ENCODE assay signal across 8 cellular contexts in genomic region chr6:131807321-131807643, GRCh38. TPM values are rescaled to one million over a fixed set of nuclear protein-coding genes. Genes with fewer than 3 reads are reported as not detected.
A peak's percentile ranks its signal among the peaks of the same experiment; 100 is the strongest.
DNase-seq lines count a peak whose midpoint lies in the region; ATAC-seq, FAIRE-seq and TF ChIP-seq lines count a peak whose summit lies in the region.

No MANE protein-coding gene starts in this region.

- H3K9me3 ChIP-seq in GM12878 (replicated peaks; ENCODE audit: control insufficient read depth, insufficient read depth, low read length) (no peaks in the 10 kb centered on the region), lower lobe of right lung (no peaks in the 10 kb centered on the region)

- H2AFZ ChIP-seq in GM12878 (ENCODE audit: control insufficient read depth, low read depth, low read length), result no peak overlapping the region

- TF ChIP-seq CTCF in GM12878 (IDR thresholded peaks at IDR 0.05 in 2 of 3, conservative IDR thresholded peaks at IDR 0.05 in 1 of 3; ENCODE audit: control insufficient read depth in 2 of 3, extremely low read depth in 1 of 3, insufficient read depth in 1 of 3, low read depth in 3 of 3, low read length in 3 of 3) (no peak), lower lobe of right lung (IDR thresholded peaks at IDR 0.05) (no peak), type B pancreatic cell (conservative IDR thresholded peaks at IDR 0.05) (no peak)

- no peak overlapping the region for H3K9ac ChIP-seq in GM12878 (ENCODE audit: control insufficient read depth, insufficient read depth, low read length)

- no peaks in the 10 kb centered on the region for H3K4me1 ChIP-seq in GM12878 (ENCODE audit: control insufficient read depth, insufficient read depth, low read length)
- H3K4me1 ChIP-seq in lower lobe of right lung, result peaks cover 12% of the 10 kb centered on the region

- no peaks in the 10 kb centered on the region for H3K36me3 Mint-ChIP-seq in activated naive CD4-positive, alpha-beta T cell treated with anti-CD3 and anti-CD28 coated beads, Interleukin-2, amount 10 ng/mL, durations not matched to agents 7 days and 5 days
- no peaks in the 10 kb centered on the region for H3K36me3 Mint-ChIP-seq in type B pancreatic cell

- RAD21 ChIA-PET in GM12878 (lab: Charles Lee; ENCODE audit: unreplicated experiment), result no interaction called here

- H3K79me2 ChIP-seq in GM12878 (ENCODE audit: control insufficient read depth, insufficient read depth, low read length), result no peaks in the 10 kb centered on the region

- in situ Hi-C loops in GM12878 (cut with MboI), result no loop called here

- no peak for TF ChIP-seq EP300 in GM12878 (IDR thresholded peaks at IDR 0.05; ENCODE audit: borderline replicate concordance in 1 of 2, control insufficient read depth in 1 of 2, low read depth in 2 of 2, low read length in 2 of 2)

- no peaks in the 10 kb centered on the region for H3K36me3 ChIP-seq in GM12878 (ENCODE audit: control insufficient read depth in 2 of 2, insufficient read depth in 2 of 2, low read length in 1 of 2)
- no peaks in the 10 kb centered on the region for H3K36me3 ChIP-seq in lower lobe of right lung

- no TSS peak for BruUV-seq in GM12878 (replicated peaks; lab: Mats Ljungman, UMichigan)

- peak overlapping the region; percentile 11; the same call in 1 of the 2 replicates for H3K4me2 ChIP-seq in GM12878 (ENCODE audit: control insufficient read depth, insufficient read depth)

- no peak for TF ChIP-seq RAD21 in GM12878 (IDR thresholded peaks at IDR 0.05; ENCODE audit: insufficient read depth, low read depth, low read length)

- ATAC-seq in GM12878, result no peak
- no peak for ATAC-seq in lower lobe of right lung
- ATAC-seq in GM19467 (IDR thresholded peaks at IDR 0.05; ENCODE audit: unreplicated experiment), result no peak

- TF ChIP-seq POLR2A in GM12878 (IDR thresholded peaks at IDR 0.05; ENCODE audit: low read depth, low read length), result no peak
- no peak for TF ChIP-seq POLR2A in H54 (IDR thresholded peaks at IDR 0.05; ENCODE audit: low read depth, low read length)

- CTCF ChIA-PET in activated naive CD4-positive, alpha-beta T cell treated with anti-CD3 and anti-CD28 coated beads, Interleukin-2, amount 10 ng/mL, durations not matched to agents 7 days and 5 days (lab: Charles Lee), result no interaction called here
- CTCF ChIA-PET in GM12878 (lab: Yijun Ruan, JAX), result no interaction called here

- peaks cover 45% of the 10 kb centered on the region for H3K27me3 Mint-ChIP-seq in activated naive CD4-positive, alpha-beta T cell treated with anti-CD3 and anti-CD28 coated beads, Interleukin-2, amount 10 ng/mL, durations not matched to agents 7 days and 5 days
- peaks cover 62% of the 10 kb centered on the region for H3K27me3 Mint-ChIP-seq in type B pancreatic cell

- peaks cover 0 to 8% of the 10 kb centered on the region in 2 experiments; a peak in 2 of 4 replicates for H3K27me3 ChIP-seq in GM12878 (replicated peaks in 1 of 2; ENCODE audit: control insufficient read depth in 2 of 2, insufficient read depth in 2 of 2, low read length in 1 of 2)
- H3K27me3 ChIP-seq in lower lobe of right lung (ENCODE audit: low read depth), result no peaks in the 10 kb centered on the region

- peak overlapping the region; percentile 40; the same call in 1 of the 2 replicates for H3K4me3 ChIP-seq in GM12878
- peak overlapping the region; percentile 64 for H3K4me3 ChIP-seq in lower lobe of right lung

- peak overlapping the region; percentile 74 for H3K4me3 Mint-ChIP-seq in activated naive CD4-positive, alpha-beta T cell treated with anti-CD3 and anti-CD28 coated beads, Interleukin-2, amount 10 ng/mL, durations not matched to agents 7 days and 5 days
- H3K4me3 Mint-ChIP-seq in type B pancreatic cell, result peak overlapping the region; percentile 93

- POLR2A ChIA-PET in GM12878 (lab: Charles Lee), result no interaction called here

- FAIRE-seq in GM12878 (lab: Jason Lieb, UNC), result no peak
- no peak for FAIRE-seq in H54 (lab: Jason Lieb, UNC)

- peaks cover 23% of the 10 kb centered on the region for H3K4me1 Mint-ChIP-seq in activated naive CD4-positive, alpha-beta T cell treated with anti-CD3 and anti-CD28 coated beads, Interleukin-2, amount 10 ng/mL, durations not matched to agents 7 days and 5 days
- peaks cover 6% of the 10 kb centered on the region for H3K4me1 Mint-ChIP-seq in type B pancreatic cell (ENCODE audit: unreplicated experiment)

- no peak overlapping the region for H3K27ac Mint-ChIP-seq in activated naive CD4-positive, alpha-beta T cell treated with anti-CD3 and anti-CD28 coated beads, Interleukin-2, amount 10 ng/mL, durations not matched to agents 7 days and 5 days
- peak overlapping the region; percentile 63 for H3K27ac Mint-ChIP-seq in type B pancreatic cell

- no peak for DNase-seq in activated naive CD4-positive, alpha-beta T cell treated with anti-CD3 and anti-CD28 coated beads, Interleukin-2, amount 10 ng/mL, durations not matched to agents 7 days and 5 days
- no peak for DNase-seq in activated naive CD4-positive, alpha-beta T cell treated with anti-CD3 and anti-CD28 coated beads, Interleukin-2, amount 50 U/mL, for 16 hours
- DNase-seq in GM12878 (ENCODE audit: low read depth, low spot score), result no peak
- no peak for DNase-seq in lower lobe of right lung
- no peak for DNase-seq in type B pancreatic cell (ENCODE audit: extremely low spot score, unreplicated experiment)
- no peak for DNase-seq in H54 (ENCODE audit: insufficient read length, low spot score)
- DNase-seq in iPS-NIHi7 (ENCODE audit: extremely low spot score), result no peak

- intact Hi-C loops in GM12878 (cut with micrococcal nuclease; ENCODE audit: unreplicated experiment), result no loop called here
- intact Hi-C loops in lower lobe of right lung (cut with DNase I), result no loop called here

- H3K27ac ChIP-seq in GM12878 (ENCODE audit: control insufficient read depth, insufficient read depth), result no peak overlapping the region
- H3K27ac ChIP-seq in lower lobe of right lung, result no peak overlapping the region

- no peaks in the 10 kb centered on the region for H3K9me3 Mint-ChIP-seq in activated naive CD4-positive, alpha-beta T cell treated with anti-CD3 and anti-CD28 coated beads, Interleukin-2, amount 10 ng/mL, durations not matched to agents 7 days and 5 days
- no peaks in the 10 kb centered on the region for H3K9me3 Mint-ChIP-seq in type B pancreatic cell

- SMC1A ChIA-PET in GM12878 (lab: Charles Lee; ENCODE audit: uncharacterized antibody, unreplicated experiment), result no interaction called here

- 6% methylated on average over 17 of the region's 17 CpGs for WGBS in GM12878 (ENCODE audit: insufficient coverage, insufficient replicate concordance, low lambda C conversion rate, missing lambda C conversion rate)

- no peaks in the 10 kb centered on the region for H4K20me1 ChIP-seq in GM12878 (ENCODE audit: control insufficient read depth, insufficient read depth)

TF ChIP-seq in GM12878, 131 proteins besides CTCF, POLR2A, EP300 and RAD21 (continues in another document):
- TF ChIP-seq HDGF (IDR thresholded peaks at IDR 0.05) (no peak), E2F4 (IDR thresholded peaks at IDR 0.05; ENCODE audit: low read depth, low read length) (no peak), SRF (IDR thresholded peaks at IDR 0.05; ENCODE audit: low read depth in 2 of 2, low read length in 2 of 2) (no peak), RBBP5 (conservative IDR thresholded peaks at IDR 0.05) (no peak), ASH2L (IDR thresholded peaks at IDR 0.05; ENCODE audit: borderline replicate concordance, low read depth) (no peak), BCL11A (IDR thresholded peaks at IDR 0.05; ENCODE audit: low read depth, low read length) (no peak), ZSCAN29 (IDR thresholded peaks at IDR 0.05) (no peak), EZH2 (IDR thresholded peaks at IDR 0.05; ENCODE audit: borderline replicate concordance, control insufficient read depth, low read depth, low read length) (no peak)

RNA-seq across cellular contexts. Expression of gene ENPP1, which starts 0.5 kb away (rescaled TPM):
- not detected in 2 replicates for total RNA-seq in GM12878 (2013; cell fraction: nucleolus; rRNA removed)
- total RNA-seq in GM12878 (2014; rRNA removed) (not detected in 2 replicates), GM12878 (2014; rRNA removed; fragmentation: Illumina TruSeq; extraction: Trizol) (not detected in 2 replicates), GM12878 (2021) (0.05 and 0.16 TPM in 2 replicates), lower lobe of right lung (3.3 TPM), type B pancreatic cell (ENCODE audit: low replicate concordance) (12.9 and 13.4 TPM in 2 replicates)
- not detected for polyA plus RNA-seq in GM12878 (2011; ENCODE audit: low read depth)
- polyA plus RNA-seq in GM12878 (2011; rRNA removed) (not detected in 2 replicates), GM12878 (2014; fragmentation: Illumina TruSeq; extraction: Trizol) (0.03 TPM in 1 of 2 replicates, not detected in the other), GM12878 (2014; fragmentation: Nextera tagmentation; extraction: Ambion mirVana) (not detected), GM12878 (2014; rRNA removed) (not detected in 2 replicates), GM12878 (2016; fragmentation: Nextera tagmentation; extraction: Ambion mirVana) (not detected)
- polyA plus RNA-seq in GM12878 (2011; cell fraction: cytosol; rRNA removed), result not detected in 2 replicates
- not detected in 2 replicates for polyA plus RNA-seq in GM12878 (2011; cell fraction: nucleus; rRNA removed)
- polyA plus RNA-seq in GM12878 (2012), result not detected in 2 replicates
- not detected in 2 replicates for polyA minus RNA-seq in GM12878 (2011; rRNA and poly(A)+ RNA removed)
- polyA minus RNA-seq in GM12878 (2011; cell fraction: cytosol; rRNA and poly(A)+ RNA removed), result not detected in 2 replicates
- not detected in 2 replicates for polyA minus RNA-seq in GM12878 (2011; cell fraction: nucleus; rRNA and poly(A)+ RNA removed)
